ENCODE assay signal across 28 cellular contexts in genomic region chrX:27815209-27815608, GRCh38. TPM values are rescaled to one million over a fixed set of nuclear protein-coding genes. Genes with fewer than 3 reads are reported as not detected.
DNase-seq lines count a peak whose midpoint lies in the region; ATAC-seq and TF ChIP-seq lines count a peak whose summit lies in the region.
"Had no signal": no experiment of that assay in that cellular context is flagged by ENCODE, and none has a peak within 500 bp of the region (broad histone marks: within the 10 kb centered on the region; RNA-seq: fewer than 3 reads in every experiment).

No MANE protein-coding gene starts in this region.

- POLR2A ChIA-PET in MCF 10A (lab: Yijun Ruan, JAX): no interaction called here
- POLR2A ChIA-PET in activated CD4-positive, alpha-beta T cell treated with anti-CD3 and anti-CD28 coated beads for 36 hours (lab: Charles Lee): no interaction called here

- H3K27ac ChIP-seq in breast epithelium (no peak overlapping the region), foreskin keratinocyte (no peak overlapping the region), thyroid gland (no peak overlapping the region)
- H3K27ac ChIP-seq: BLaER1, esophagus squamous epithelium, left ventricle myocardium inferior, ovary, stomach, transverse colon had no signal

- intact Hi-C loops in MCF 10A (cut with micrococcal nuclease): no loop called here
- intact Hi-C loops in breast epithelium (cut with DNase I; ENCODE audit: low total_unique reads): no loop called here
- intact Hi-C loops in activated CD4-positive, alpha-beta T cell treated with anti-CD3 and anti-CD28 coated beads for 36 hours (cut with DNase I, micrococcal nuclease): no loop called here
- intact Hi-C loops in thyroid gland (cut with DNase I): no loop called here

- H3K4me3 Mint-ChIP-seq in MCF 10A (ENCODE audit: unreplicated experiment): no peak overlapping the region
- H3K4me3 Mint-ChIP-seq in activated CD4-positive, alpha-beta T cell treated with anti-CD3 and anti-CD28 coated beads for 36 hours: no peak overlapping the region
- H3K4me3 Mint-ChIP-seq: central memory CD8-positive, alpha-beta T cell; GM23338; natural killer cell had no signal

- peaks cover 7% of the 10 kb centered on the region for H3K4me1 Mint-ChIP-seq in MCF 10A (ENCODE audit: insufficient read depth, unreplicated experiment)
- no peaks in the 10 kb centered on the region for H3K4me1 Mint-ChIP-seq in activated CD4-positive, alpha-beta T cell treated with anti-CD3 and anti-CD28 coated beads for 36 hours
- H3K4me1 Mint-ChIP-seq: central memory CD8-positive, alpha-beta T cell; GM23338; natural killer cell had no signal

- peaks cover 8% of the 10 kb centered on the region for H3K9me3 Mint-ChIP-seq in MCF 10A (ENCODE audit: unreplicated experiment)
- peaks cover 1% of the 10 kb centered on the region for H3K9me3 Mint-ChIP-seq in activated CD4-positive, alpha-beta T cell treated with anti-CD3 and anti-CD28 coated beads for 36 hours (ENCODE audit: low read depth)
- H3K9me3 Mint-ChIP-seq: central memory CD8-positive, alpha-beta T cell had no signal

- H3K27me3 ChIP-seq in breast epithelium (peaks cover 0 to 6% of the 10 kb centered on the region in 2 donors), foreskin keratinocyte (no peaks in the 10 kb centered on the region), thyroid gland (no peaks in the 10 kb centered on the region)
- H3K27me3 ChIP-seq: esophagus squamous epithelium, ovary, stomach, transverse colon had no signal

- H3K27me3 Mint-ChIP-seq in MCF 10A (ENCODE audit: insufficient read depth, unreplicated experiment): no peaks in the 10 kb centered on the region
- H3K27me3 Mint-ChIP-seq in activated CD4-positive, alpha-beta T cell treated with anti-CD3 and anti-CD28 coated beads for 36 hours: no peaks in the 10 kb centered on the region
- H3K27me3 Mint-ChIP-seq: central memory CD8-positive, alpha-beta T cell had no signal

- peak; percentile 43 for DNase-seq in MCF 10A (ENCODE audit: unreplicated experiment)
- no peak for DNase-seq in breast epithelium (ENCODE audit: low spot score in 2 of 2)
- DNase-seq in astrocyte of the hippocampus (ENCODE audit: low read depth, low spot score): peak; percentile 31
- DNase-seq in foreskin keratinocyte: peak; percentile 26 to 58
- no peak for DNase-seq in activated CD4-positive, alpha-beta T cell treated with anti-CD3 and anti-CD28 coated beads for 36 hours
- DNase-seq in thyroid gland: no peak
- DNase-seq in activated naive CD4-positive, alpha-beta T cell treated with Interleukin-2 at 50 U/mL for 16 hours: no peak
- DNase-seq: 8988T; activated CD4-positive, alpha-beta T cell treated with anti-CD3 and anti-CD28 coated beads, Interleukin-2, amount 50 U/mL, for 48 hours; activated effector memory CD4-positive, alpha-beta T cell treated with Interleukin-2 at 50 U/mL for 16 hours; effector CD8-positive, alpha-beta T cell; esophagus squamous epithelium; left ventricle myocardium inferior; midbrain; natural killer cell; NCI-H1694 treated with DMSO at 0.1 percent for 48 hours; NCI-H2171 treated with DMSO at 0.1 percent for 48 hours; NCI-H526 treated with DMSO at 0.1 percent for 48 hours; ovary; right cardiac atrium; stomach; transverse colon had no signal

- H3K4me3 ChIP-seq in breast epithelium (no peak overlapping the region), thyroid gland (replicated peaks in 1 of 3) (no peak overlapping the region)
- H3K4me3 ChIP-seq: BLaER1, esophagus squamous epithelium, GM23338, left ventricle myocardium inferior, ovary, stomach, transverse colon had no signal

- H3K27ac Mint-ChIP-seq in MCF 10A (ENCODE audit: low read depth, unreplicated experiment): no peak overlapping the region
- H3K27ac Mint-ChIP-seq in activated CD4-positive, alpha-beta T cell treated with anti-CD3 and anti-CD28 coated beads for 36 hours: no peak overlapping the region
- H3K27ac Mint-ChIP-seq: GM23338, natural killer cell had no signal

- CTCF ChIA-PET in MCF 10A (lab: Yijun Ruan, JAX): interaction anchor here (0.7 kb wide), 1 partner anchor 11 kb away, joined by 5 read pairs; no protein-coding TSS in a partner anchor
- CTCF ChIA-PET in activated CD4-positive, alpha-beta T cell treated with anti-CD3 and anti-CD28 coated beads for 36 hours (lab: Charles Lee): no interaction called here

- no peaks in the 10 kb centered on the region for H3K36me3 Mint-ChIP-seq in MCF 10A (ENCODE audit: insufficient read depth, unreplicated experiment)
- H3K36me3 Mint-ChIP-seq in activated CD4-positive, alpha-beta T cell treated with anti-CD3 and anti-CD28 coated beads for 36 hours (ENCODE audit: low read depth): no peaks in the 10 kb centered on the region
- H3K36me3 Mint-ChIP-seq: natural killer cell had no signal

- BruUV-seq in MCF 10A (replicated peaks; lab: Mats Ljungman, UMichigan): no TSS peak

- TF ChIP-seq POLR2A in breast epithelium (IDR thresholded peaks at IDR 0.05): no peak
- TF ChIP-seq POLR2A in thyroid gland (IDR thresholded peaks at IDR 0.05): no peak

- H3K36me3 ChIP-seq in breast epithelium: no peaks in the 10 kb centered on the region
- H3K36me3 ChIP-seq in thyroid gland: no peaks in the 10 kb centered on the region
- H3K36me3 ChIP-seq: BLaER1, esophagus squamous epithelium, left ventricle myocardium inferior, ovary, stomach, transverse colon had no signal

- no peaks in the 10 kb centered on the region for H3K9me3 ChIP-seq in breast epithelium
- no peaks in the 10 kb centered on the region for H3K9me3 ChIP-seq in thyroid gland
- H3K9me3 ChIP-seq: BLaER1, esophagus squamous epithelium, left ventricle myocardium inferior, ovary, stomach, transverse colon had no signal

- peak; percentile 84 for ATAC-seq in foreskin keratinocyte
- ATAC-seq in GM21737 (IDR thresholded peaks at IDR 0.05; ENCODE audit: unreplicated experiment): no peak
- ATAC-seq in activated CD4-positive, alpha-beta T cell treated with anti-CD3 and anti-CD28 coated beads for 36 hours: no peak
- ATAC-seq: GM23338, natural killer cell, right cardiac atrium had no signal

- no peaks in the 10 kb centered on the region for H3K4me1 ChIP-seq in breast epithelium
- H3K4me1 ChIP-seq in foreskin keratinocyte: no peaks in the 10 kb centered on the region
- no peaks in the 10 kb centered on the region for H3K4me1 ChIP-seq in thyroid gland
- H3K4me1 ChIP-seq: BLaER1, esophagus squamous epithelium, left ventricle myocardium inferior, stomach, transverse colon had no signal

- TF ChIP-seq CTCF in MCF 10A (IDR thresholded peaks at IDR 0.05; ENCODE audit: unreplicated experiment) (no peak), breast epithelium (IDR thresholded peaks at IDR 0.05) (no peak), foreskin keratinocyte (conservative IDR thresholded peaks at IDR 0.05) (no peak), thyroid gland (IDR thresholded peaks at IDR 0.05) (no peak)

RNA-seq across cellular contexts. Expression of gene MAGEB10, which starts 7.4 kb away (rescaled TPM):
- not detected in 2 replicates for total RNA-seq in MCF 10A (2022)
- total RNA-seq in breast epithelium: not detected
- total RNA-seq in foreskin keratinocyte: not detected in 2 replicates
- polyA plus RNA-seq in foreskin keratinocyte: not detected in 2 replicates
- not detected for total RNA-seq in activated CD4-positive, alpha-beta T cell treated with anti-CD3 and anti-CD28 coated beads for 36 hours
- not detected for total RNA-seq in thyroid gland
- total RNA-seq: esophagus squamous epithelium, GM23338, left ventricle myocardium inferior, natural killer cell, right cardiac atrium, RPMI7951, stomach, transverse colon had no signal
- polyA plus RNA-seq: adipose tissue, GM23338, right cardiac atrium, stomach had no signal

Comparison
In these comparisons a context has a peak if more than half of its experiments do, and no peak if none do; other contexts are left out.
1. DNase-seq: peak in MCF 10A (single experiment), astrocyte of the hippocampus (single experiment) and foreskin keratinocyte (2 of 2); none in breast epithelium (0 of 2), activated CD4-positive, alpha-beta T cell treated with anti-CD3 and anti-CD28 coated beads for 36 hours (single experiment), thyroid gland (0 of 2) and activated naive CD4-positive, alpha-beta T cell treated with Interleukin-2 at 50 U/mL for 16 hours (single experiment).